In the genomic region with DNA sequence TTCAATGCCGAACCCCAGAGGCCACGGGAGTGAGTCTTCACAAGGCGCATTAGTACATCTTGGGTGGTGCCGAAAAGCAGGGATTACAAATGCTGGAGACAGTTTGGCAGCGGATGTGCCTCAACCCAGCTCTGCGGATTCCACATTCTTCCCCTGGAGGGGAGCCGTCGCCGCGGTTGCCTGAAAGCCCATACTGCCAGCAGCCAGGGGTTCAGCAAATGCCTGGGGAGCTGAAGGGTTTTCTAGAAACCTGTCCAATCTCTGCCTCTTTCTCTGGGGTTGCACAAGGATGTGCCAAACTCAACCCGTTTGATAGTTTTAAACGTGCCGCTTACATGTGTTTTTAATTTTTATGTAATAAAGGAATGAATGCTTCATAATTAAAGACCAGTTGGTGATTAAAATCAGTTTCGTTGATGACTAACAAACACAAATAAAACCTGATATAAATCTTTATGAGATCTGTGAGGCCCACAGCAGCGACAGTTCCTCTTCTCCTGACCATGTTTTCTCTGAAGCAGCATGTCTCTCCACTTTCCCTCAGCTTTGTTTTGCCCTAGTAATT, we compare ENCODE assay signal across 11 cellular contexts.
A peak's percentile ranks its signal among the peaks of the same experiment; 100 is the strongest.
DNase-seq lines count a peak whose midpoint lies in the region; ATAC-seq and TF ChIP-seq lines count a peak whose summit lies in the region.
"Had no signal": no experiment of that assay in that cellular context is flagged by ENCODE, and none has a peak within 500 bp of the region (broad histone marks: within the 10 kb centered on the region; RNA-seq: fewer than 3 reads in every experiment).

No MANE protein-coding gene starts in this region.

- peaks cover 2% of the 10 kb centered on the region for H3K27me3 Mint-ChIP-seq in endodermal cell (ENCODE audit: insufficient read depth)

- peak overlapping the region; percentile 94 for H3K27ac Mint-ChIP-seq in endodermal cell

- no peaks in the 10 kb centered on the region for H3K27me3 ChIP-seq in endodermal cell (ENCODE audit: control insufficient read depth, insufficient read depth, low read length, poor library complexity, severe bottlenecking)
- no peaks in the 10 kb centered on the region for H3K27me3 ChIP-seq in sigmoid colon

- H3K4me1 ChIP-seq in endodermal cell (ENCODE audit: control insufficient read depth, insufficient read depth, low read length) (peaks cover 18% of the 10 kb centered on the region), sigmoid colon (no peaks in the 10 kb centered on the region)

- H3K4me3 Mint-ChIP-seq in endodermal cell = peak overlapping the region; percentile 29
- H3K4me3 Mint-ChIP-seq: CD4-positive, CD25-positive, alpha-beta regulatory T cell had no signal

- TF ChIP-seq CTCF in endodermal cell (conservative IDR thresholded peaks at IDR 0.05) (peak; percentile 35), sigmoid colon (IDR thresholded peaks at IDR 0.05) (no peak)

- intact Hi-C loops in sigmoid colon (cut with DNase I) = no loop called here

- no peak for ATAC-seq in HG03342 (IDR thresholded peaks at IDR 0.05; ENCODE audit: unreplicated experiment)

- 22 to 33% methylated on average over 9 to 15 of the region's 15 CpGs for WGBS in endodermal cell (ENCODE audit: insufficient coverage in 1 of 2, insufficient read length in 1 of 2), 2 experiments
- WGBS in sigmoid colon, 2 donors = 66 to 71% methylated on average over 15 of the region's 15 CpGs

- peaks cover 36% of the 10 kb centered on the region for H3K4me1 Mint-ChIP-seq in endodermal cell
- H3K4me1 Mint-ChIP-seq: CD4-positive, CD25-positive, alpha-beta regulatory T cell had no signal

- peak; percentile 84 for DNase-seq in A172 (ENCODE audit: low spot score)
- peak; percentile 94 for DNase-seq in LHCN-M2 (ENCODE audit: low read depth)
- DNase-seq in endodermal cell = peak; percentile 92
- DNase-seq in medulla oblongata (ENCODE audit: extremely low spot score) = peak; percentile 41
- DNase-seq in sigmoid colon = no peak
- DNase-seq in NCI-H1436 treated with DMSO at 0.1 percent for 48 hours (lab: John Stamatoyannopoulos, UW) = no peak
- no peak for DNase-seq in NK-92 treated with Interleukin-12 subunit alpha and Interleukin-12 subunit beta, amount 100 ng/mL, for 24 hours (lab: John Stamatoyannopoulos, UW)
- DNase-seq: activated T-cell treated with anti-CD3 and anti-CD28 coated beads for 4 hours; CD4-positive, CD25-positive, alpha-beta regulatory T cell; NCI-H1930 had no signal

- peaks cover 14% of the 10 kb centered on the region for H3K9me3 ChIP-seq in endodermal cell (ENCODE audit: control insufficient read depth, low read length)
- peaks cover 0 to 9% (median 2%) of the 10 kb centered on the region in 4 donors for H3K9me3 ChIP-seq in sigmoid colon

- no peak for TF ChIP-seq EP300 in sigmoid colon (IDR thresholded peaks at IDR 0.05)

- peak overlapping the region; percentile 9 for H3K9ac ChIP-seq in endodermal cell (ENCODE audit: extremely low read depth, low read length, poor library complexity, severe bottlenecking)

- no peak for TF ChIP-seq POLR2A in sigmoid colon (IDR thresholded peaks at IDR 0.05)

- H3K36me3 Mint-ChIP-seq in endodermal cell (ENCODE audit: low read depth) = no peaks in the 10 kb centered on the region

- H3K27ac ChIP-seq in endodermal cell (ENCODE audit: low read depth, low read length) (peak overlapping the region; percentile 58), sigmoid colon (no peak overlapping the region)

- H3K9me3 Mint-ChIP-seq in endodermal cell = peaks cover 6% of the 10 kb centered on the region

- H3K36me3 ChIP-seq in endodermal cell (ENCODE audit: control insufficient read depth, insufficient read depth, low read length) (no peaks in the 10 kb centered on the region), sigmoid colon (no peaks in the 10 kb centered on the region)

- H3K4me3 ChIP-seq in endodermal cell (ENCODE audit: low read length) (no peak overlapping the region), sigmoid colon (no peak overlapping the region)

Comparison
In these comparisons a context has a peak if more than half of its experiments do, and no peak if none do; other contexts are left out.
1. DNase-seq: peak in A172 (single experiment), LHCN-M2 (single experiment), endodermal cell (single experiment) and medulla oblongata (single experiment); none in sigmoid colon (single experiment), NCI-H1436 treated with DMSO at 0.1 percent for 48 hours (single experiment) and NK-92 treated with Interleukin-12 subunit alpha and Interleukin-12 subunit beta, amount 100 ng/mL, for 24 hours (single experiment).